ENCODE assay signal across 36 cellular contexts in the genomic region with DNA sequence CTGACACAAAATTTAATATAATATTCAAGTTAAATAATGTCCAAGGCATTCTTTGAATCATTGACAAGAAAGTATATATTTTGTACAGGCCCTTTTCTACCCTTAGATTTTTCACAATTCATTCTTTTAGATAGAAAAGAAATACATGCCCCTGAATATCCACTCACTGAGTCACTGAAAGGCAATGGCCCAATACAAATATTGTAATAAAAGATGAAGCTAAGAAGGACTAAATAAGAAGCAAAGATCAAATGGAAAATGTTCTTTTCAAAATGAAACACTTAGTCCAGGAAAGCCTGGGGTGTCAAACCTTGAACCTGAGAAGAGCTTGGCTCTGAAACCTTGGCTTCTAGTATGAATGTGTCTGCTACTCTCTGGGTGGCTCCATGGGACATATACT. TPM values are rescaled to one million over a fixed set of nuclear protein-coding genes. Genes with fewer than 3 reads are reported as not detected.
"Had no signal": no experiment of that assay in that cellular context is flagged by ENCODE, and none has a peak within 500 bp of the region (broad histone marks: within the 10 kb centered on the region; RNA-seq: fewer than 3 reads in every experiment).

No MANE protein-coding gene starts in this region.

- H3K27me3 Mint-ChIP-seq: activated CD4-positive, alpha-beta T cell treated with anti-CD3 and anti-CD28 coated beads, Interleukin-2, amount 10 ng/mL, durations not matched to agents 7 days and 5 days; activated CD8-positive, alpha-beta T cell treated with anti-CD3 and anti-CD28 coated beads for 36 hours; activated naive CD4-positive, alpha-beta T cell treated with anti-CD3 and anti-CD28 coated beads, Interleukin-2, amount 50 U/mL, for 24 hours; activated naive CD8-positive, alpha-beta T cell treated with anti-CD3 and anti-CD28 coated beads, Interleukin-2, amount 50 U/mL, for 24 hours; dendritic cell treated with granulocyte-macrophage colony-stimulating factor and Interleukin-4, amounts not matched to agents 40 ng/mL and 50 ng/mL, for 4 days; stimulated activated naive CD8-positive, alpha-beta T cell treated with anti-CD3 and anti-CD28 coated beads, Interleukin-15, Interleukin-2, amounts not matched to agents 100 ng/mL and 50 ng/mL, for 24 hours had no signal

- ATAC-seq: activated CD8-positive, alpha-beta T cell treated with anti-CD3 and anti-CD28 coated beads for 36 hours; activated naive CD8-positive, alpha-beta T cell treated with anti-CD3 and anti-CD28 coated beads, Interleukin-2, amount 50 U/mL, for 24 hours; heart right ventricle; natural killer cell; stimulated activated effector memory CD8-positive, alpha-beta T cell treated with anti-CD3 and anti-CD28 coated beads, Interleukin-12 subunit alpha, Interleukin-12 subunit beta, amount 100 ng/mL, for 72 hours had no signal

- H3K27ac Mint-ChIP-seq: activated CD4-positive, alpha-beta T cell treated with anti-CD3 and anti-CD28 coated beads, Interleukin-2, amount 10 ng/mL, durations not matched to agents 7 days and 5 days; activated CD8-positive, alpha-beta T cell treated with anti-CD3 and anti-CD28 coated beads for 36 hours; activated naive CD4-positive, alpha-beta T cell treated with anti-CD3 and anti-CD28 coated beads, Interleukin-2, amount 50 U/mL, for 24 hours; activated naive CD8-positive, alpha-beta T cell treated with anti-CD3 and anti-CD28 coated beads, Interleukin-2, amount 50 U/mL, for 24 hours; activated T-helper 2 cell treated with anti-CD3 and anti-CD28 coated beads, Interferon-gamma antibody, Interleukin-2, Interleukin-4, amounts not matched to agents 10 μg/mL and 5 μg/mL and 100 μg/mL, durations not matched to agents 14 hours and 24 hours and 36 hours; dendritic cell treated with granulocyte-macrophage colony-stimulating factor and Interleukin-4, amounts not matched to agents 40 ng/mL and 50 ng/mL, for 4 days; natural killer cell; neural progenitor cell; stimulated activated effector memory CD8-positive, alpha-beta T cell treated with anti-CD3 and anti-CD28 coated beads, Interleukin-12 subunit alpha, Interleukin-12 subunit beta, amount 100 ng/mL, for 72 hours; stimulated activated naive CD8-positive, alpha-beta T cell treated with anti-CD3 and anti-CD28 coated beads, Interleukin-15, Interleukin-2, amounts not matched to agents 100 ng/mL and 50 ng/mL, for 24 hours; T-helper 1 cell treated with Interleukin-12 subunit alpha and Interleukin-12 subunit beta and Interleukin-4 antibody, amounts not matched to agents 30 μg/mL and 1 μg/mL, for 36 hours had no signal

- H3K4me1 Mint-ChIP-seq: activated CD4-positive, alpha-beta T cell treated with anti-CD3 and anti-CD28 coated beads, Interleukin-2, amount 10 ng/mL, durations not matched to agents 7 days and 5 days; activated naive CD4-positive, alpha-beta T cell treated with anti-CD3 and anti-CD28 coated beads, Interleukin-2, amount 50 U/mL, for 24 hours; activated naive CD8-positive, alpha-beta T cell treated with anti-CD3 and anti-CD28 coated beads, Interleukin-2, amount 50 U/mL, for 24 hours; natural killer cell; neural progenitor cell; stimulated activated effector memory CD8-positive, alpha-beta T cell treated with anti-CD3 and anti-CD28 coated beads, Interleukin-12 subunit alpha, Interleukin-12 subunit beta, amount 100 ng/mL, for 72 hours had no signal

- H3K4me2 ChIP-seq: neural progenitor cell had no signal

- H3K4me3 ChIP-seq: esophagus muscularis mucosa, heart right ventricle, left ventricle myocardium inferior, lung, neural progenitor cell, right atrium auricular region, thyroid gland, upper lobe of left lung, vagina had no signal

- H3K9me3 Mint-ChIP-seq: activated CD4-positive, alpha-beta T cell treated with anti-CD3 and anti-CD28 coated beads, Interleukin-2, amount 10 ng/mL, durations not matched to agents 7 days and 5 days; activated CD8-positive, alpha-beta T cell treated with anti-CD3 and anti-CD28 coated beads for 36 hours; activated naive CD4-positive, alpha-beta T cell treated with anti-CD3 and anti-CD28 coated beads, Interleukin-2, amount 50 U/mL, for 24 hours; activated naive CD8-positive, alpha-beta T cell treated with anti-CD3 and anti-CD28 coated beads, Interleukin-2, amount 50 U/mL, for 24 hours; activated T-helper 2 cell treated with anti-CD3 and anti-CD28 coated beads, Interferon-gamma antibody, Interleukin-2, Interleukin-4, amounts not matched to agents 10 μg/mL and 5 μg/mL and 100 μg/mL, durations not matched to agents 14 hours and 24 hours and 36 hours; stimulated activated naive CD8-positive, alpha-beta T cell treated with anti-CD3 and anti-CD28 coated beads, Interleukin-15, Interleukin-2, amounts not matched to agents 100 ng/mL and 50 ng/mL, for 24 hours; T-helper 1 cell treated with Interleukin-12 subunit alpha and Interleukin-12 subunit beta and Interleukin-4 antibody, amounts not matched to agents 30 μg/mL and 1 μg/mL, for 36 hours had no signal

- H3K36me3 Mint-ChIP-seq: activated naive CD4-positive, alpha-beta T cell treated with anti-CD3 and anti-CD28 coated beads, Interleukin-2, amount 50 U/mL, for 24 hours; natural killer cell; stimulated activated effector memory CD8-positive, alpha-beta T cell treated with anti-CD3 and anti-CD28 coated beads, Interleukin-12 subunit alpha, Interleukin-12 subunit beta, amount 100 ng/mL, for 72 hours had no signal

- H3K27ac ChIP-seq: brain microvascular endothelial cell, esophagus muscularis mucosa, heart right ventricle, left ventricle myocardium inferior, neural progenitor cell, right atrium auricular region, thyroid gland, upper lobe of left lung, vagina had no signal

- H3K4me3 Mint-ChIP-seq: activated CD4-positive, alpha-beta T cell treated with anti-CD3 and anti-CD28 coated beads, Interleukin-2, amount 10 ng/mL, durations not matched to agents 7 days and 5 days; activated CD8-positive, alpha-beta T cell treated with anti-CD3 and anti-CD28 coated beads for 36 hours; activated naive CD4-positive, alpha-beta T cell treated with anti-CD3 and anti-CD28 coated beads, Interleukin-2, amount 50 U/mL, for 24 hours; activated naive CD8-positive, alpha-beta T cell treated with anti-CD3 and anti-CD28 coated beads, Interleukin-2, amount 50 U/mL, for 24 hours; dendritic cell treated with granulocyte-macrophage colony-stimulating factor and Interleukin-4, amounts not matched to agents 40 ng/mL and 50 ng/mL, for 4 days; natural killer cell; neural progenitor cell; stimulated activated effector memory CD8-positive, alpha-beta T cell treated with anti-CD3 and anti-CD28 coated beads, Interleukin-12 subunit alpha, Interleukin-12 subunit beta, amount 100 ng/mL, for 72 hours; stimulated activated naive CD8-positive, alpha-beta T cell treated with anti-CD3 and anti-CD28 coated beads, Interleukin-15, Interleukin-2, amounts not matched to agents 100 ng/mL and 50 ng/mL, for 24 hours; T-helper 1 cell treated with Interleukin-12 subunit alpha and Interleukin-12 subunit beta and Interleukin-4 antibody, amounts not matched to agents 30 μg/mL and 1 μg/mL, for 36 hours had no signal

- H3K4me1 ChIP-seq: neural progenitor cell, right atrium auricular region, thyroid gland, upper lobe of left lung had no signal

- H3K9me3 ChIP-seq: esophagus muscularis mucosa, heart right ventricle, left ventricle myocardium inferior, right atrium auricular region, thyroid gland, upper lobe of left lung, vagina had no signal

- H2AFZ ChIP-seq: neural progenitor cell had no signal

- H3K9ac ChIP-seq: neural progenitor cell had no signal

- DNase-seq: activated CD4-positive, alpha-beta T cell treated with anti-CD3 and anti-CD28 coated beads for 1 hour; activated CD4-positive, alpha-beta T cell treated with anti-CD3 and anti-CD28 coated beads, Interleukin-2, amount 10 ng/mL, durations not matched to agents 7 days and 5 days; activated CD8-positive, alpha-beta T cell treated with anti-CD3 and anti-CD28 coated beads for 36 hours; activated naive CD8-positive, alpha-beta T cell treated with anti-CD3 and anti-CD28 coated beads, Interleukin-2, amount 50 U/mL, for 24 hours; activated T-cell treated with anti-CD3 and anti-CD28 coated beads, Interleukin-2, amount 50 U/mL, for 48 hours; brain microvascular endothelial cell; caudate nucleus; effector CD4-positive, alpha-beta T cell; foreskin melanocyte; heart right ventricle; islet precursor cell; left ventricle myocardium inferior; mesendoderm; natural killer cell; occipital lobe; stimulated activated CD4-positive, alpha-beta T cell treated with anti-CD3 and anti-CD28 coated beads, Interleukin-4, amount 100 ng/mL, for 24 hours; substantia nigra; SW 1271; T1000; thyroid gland; upper lobe of left lung had no signal

- H3K27me3 ChIP-seq: brain microvascular endothelial cell, esophagus muscularis mucosa, heart right ventricle, neural progenitor cell, right atrium auricular region, thyroid gland, upper lobe of left lung, vagina had no signal

- H3K36me3 ChIP-seq: brain microvascular endothelial cell, esophagus muscularis mucosa, heart right ventricle, left ventricle myocardium inferior, right atrium auricular region, thyroid gland, upper lobe of left lung, vagina had no signal

RNA-seq across cellular contexts. Expression of gene HDGFL1, which starts 18.1 kb away (rescaled TPM):
- total RNA-seq: activated CD4-positive, alpha-beta T cell treated with anti-CD3 and anti-CD28 coated beads, Interleukin-2, amount 10 ng/mL, durations not matched to agents 7 days and 5 days; activated CD8-positive, alpha-beta T cell treated with anti-CD3 and anti-CD28 coated beads for 36 hours; activated T-helper 2 cell treated with anti-CD3 and anti-CD28 coated beads, Interferon-gamma antibody, Interleukin-2, Interleukin-4, amounts not matched to agents 10 μg/mL and 5 μg/mL and 100 μg/mL, durations not matched to agents 14 hours and 24 hours and 36 hours; esophagus muscularis mucosa; glomerular endothelial cell; heart right ventricle; left ventricle myocardium inferior; lung; mononuclear cell; natural killer cell; occipital lobe; pulmonary artery endothelial cell; right atrium auricular region; skeletal muscle tissue; upper lobe of left lung; vagina had no signal
